17 cellular contexts compared by ENCODE assay signal in genomic region chr9:7239708-7240107, GRCh38.
DNase-seq lines count a peak whose midpoint lies in the region; ATAC-seq and TF ChIP-seq lines count a peak whose summit lies in the region.
"Had no signal": no experiment of that assay in that cellular context is flagged by ENCODE, and none has a peak within 500 bp of the region (broad histone marks: within the 10 kb centered on the region; RNA-seq: fewer than 3 reads in every experiment).

No MANE protein-coding gene starts in this region.

- peaks cover 7% of the 10 kb centered on the region for H3K27me3 Mint-ChIP-seq in WTC11 (ENCODE audit: low read depth)
- peaks cover 0 to 11% of the 10 kb centered on the region in 2 donors for H3K27me3 Mint-ChIP-seq in effector memory CD8-positive, alpha-beta T cell
- H3K27me3 Mint-ChIP-seq: CD8-positive, alpha-beta memory T cell had no signal

- no peaks in the 10 kb centered on the region for H3K27me3 ChIP-seq in mesendoderm (ENCODE audit: insufficient read depth, low read length, poor library complexity)
- H3K27me3 ChIP-seq: BLaER1 had no signal

- ATAC-seq in WTC11 = peak; percentile 43
- ATAC-seq in HG02970 (IDR thresholded peaks at IDR 0.05; ENCODE audit: low FRiP score, unreplicated experiment) = no peak
- no peak for ATAC-seq in effector memory CD8-positive, alpha-beta T cell (replicated peaks)
- ATAC-seq in HG02938 (IDR thresholded peaks at IDR 0.05; ENCODE audit: unreplicated experiment) = no peak
- ATAC-seq: HCT116, K562 had no signal

- peaks cover 12% of the 10 kb centered on the region; the same call in 1 of the 2 replicates for H3K36me3 Mint-ChIP-seq in WTC11
- no peaks in the 10 kb centered on the region for H3K36me3 Mint-ChIP-seq in effector memory CD8-positive, alpha-beta T cell (ENCODE audit: insufficient read depth)
- H3K36me3 Mint-ChIP-seq: CD8-positive, alpha-beta memory T cell had no signal

- POLR2A ChIA-PET in WTC11 (lab: Charles Lee) = no interaction called here

- no peak overlapping the region for H3K56ac ChIP-seq in mesendoderm (ENCODE audit: low read length)

- peaks cover 66% of the 10 kb centered on the region for H3K4me1 Mint-ChIP-seq in WTC11
- H3K4me1 Mint-ChIP-seq in effector memory CD8-positive, alpha-beta T cell (ENCODE audit: low read depth in 2 of 2) = no peaks in the 10 kb centered on the region
- H3K4me1 Mint-ChIP-seq: CD8-positive, alpha-beta memory T cell had no signal

- no peak overlapping the region for H3K4me3 ChIP-seq in mesendoderm (ENCODE audit: low read length)
- H3K4me3 ChIP-seq: BLaER1, K562 had no signal

- H3K79me2 ChIP-seq in mesendoderm (ENCODE audit: control insufficient read depth, insufficient read depth, low read length) = no peaks in the 10 kb centered on the region

- H2AK5ac ChIP-seq in mesendoderm (ENCODE audit: low read length) = no peak overlapping the region

- H2BK15ac ChIP-seq in mesendoderm (replicated peaks; ENCODE audit: low read depth) = no peak overlapping the region

- H3K27ac ChIP-seq in mesendoderm (ENCODE audit: low read depth, low read length) = no peak overlapping the region
- H3K27ac ChIP-seq: 22Rv1, BLaER1 had no signal

- CTCF ChIA-PET in WTC11 (lab: Charles Lee) = interaction anchor here (0.8 kb wide), 1 partner anchor 187 kb away, joined by 3 read pairs; no protein-coding TSS in a partner anchor

- no peak overlapping the region for H3K4me3 Mint-ChIP-seq in WTC11
- H3K4me3 Mint-ChIP-seq in effector memory CD8-positive, alpha-beta T cell = no peak overlapping the region
- H3K4me3 Mint-ChIP-seq: CD8-positive, alpha-beta memory T cell had no signal

- in situ Hi-C loops in ACHN (cut with HindIII; ENCODE audit: low pct_ligation_motif_present, low pct_unique_long_range_greater_than_20kb, low sequenced_read_pairs) = no loop called here

- H3K9me3 Mint-ChIP-seq in WTC11 = peaks cover 18% of the 10 kb centered on the region
- H3K9me3 Mint-ChIP-seq in effector memory CD8-positive, alpha-beta T cell = no peaks in the 10 kb centered on the region
- H3K9me3 Mint-ChIP-seq: CD8-positive, alpha-beta memory T cell had no signal

- WGBS in mesendoderm (ENCODE audit: extremely low coverage, insufficient coverage, low lambda C conversion rate) = no CpG with 5 or more reads among the region's 2 CpGs

- no peaks in the 10 kb centered on the region for H3K79me1 ChIP-seq in mesendoderm (ENCODE audit: low read length)

- no peak overlapping the region for H4K8ac ChIP-seq in mesendoderm (ENCODE audit: low read depth, low read length)

- peaks cover 3% of the 10 kb centered on the region for H3K4me1 ChIP-seq in mesendoderm (ENCODE audit: control insufficient read depth, low read depth, low read length)

- no peak overlapping the region for H3K4me2 ChIP-seq in mesendoderm (ENCODE audit: low read length)
- H3K4me2 ChIP-seq: BLaER1 had no signal

- DNase-seq in NCI-H82 (lab: John Stamatoyannopoulos, UW) = peak; percentile 2
- no peak for DNase-seq in NCI-H82 treated with DMSO at 0.1 percent for 48 hours (lab: John Stamatoyannopoulos, UW; ENCODE audit: unreplicated experiment)
- DNase-seq in WTC11 (ENCODE audit: low spot score) = no peak
- peak; percentile 31 for DNase-seq in mesendoderm
- DNase-seq in effector memory CD8-positive, alpha-beta T cell = no peak
- no peak for DNase-seq in ACHN
- DNase-seq: AML-193; Caco-2; CD8-positive, alpha-beta memory T cell; DND-41; GF-D8 had no signal

- no peak overlapping the region for H2BK5ac ChIP-seq in mesendoderm (ENCODE audit: low read length)

- H3K27ac Mint-ChIP-seq in WTC11 = peak overlapping the region; percentile 96
- no peak overlapping the region for H3K27ac Mint-ChIP-seq in effector memory CD8-positive, alpha-beta T cell
- H3K27ac Mint-ChIP-seq: CD8-positive, alpha-beta memory T cell had no signal

- no peak overlapping the region for H3K23ac ChIP-seq in mesendoderm (ENCODE audit: low read length)

- H3K9ac ChIP-seq in mesendoderm (ENCODE audit: low read length) = no peak overlapping the region
- H3K9ac ChIP-seq: BLaER1 had no signal

- H4K5ac ChIP-seq in mesendoderm (ENCODE audit: low read length) = no peak overlapping the region

- no peak for TF ChIP-seq CTCF in WTC11 (IDR thresholded peaks at IDR 0.05)

- H2BK120ac ChIP-seq in mesendoderm (ENCODE audit: low read depth, low read length) = no peak overlapping the region

- H3K18ac ChIP-seq in mesendoderm (ENCODE audit: low read length) = peak overlapping the region; percentile 56

- H3K36me3 ChIP-seq in mesendoderm (ENCODE audit: control insufficient read depth, insufficient read depth, low read length) = no peaks in the 10 kb centered on the region
- H3K36me3 ChIP-seq: BLaER1 had no signal

- no peak overlapping the region for H3K4ac ChIP-seq in mesendoderm (ENCODE audit: low read depth, low read length)

TF ChIP-seq in WTC11, 78 proteins besides CTCF, POLR2A, EP300 and RAD21:
- TF ChIP-seq ZBTB43 (CRISPR knock-in tag; IDR thresholded peaks at IDR 0.05) (no peak), ZNF416 (CRISPR knock-in tag; IDR thresholded peaks at IDR 0.05) (no peak), ZBTB21 (CRISPR knock-in tag; IDR thresholded peaks at IDR 0.05; ENCODE audit: borderline replicate concordance) (no peak)
- TF ChIP-seq, protein P1, sequence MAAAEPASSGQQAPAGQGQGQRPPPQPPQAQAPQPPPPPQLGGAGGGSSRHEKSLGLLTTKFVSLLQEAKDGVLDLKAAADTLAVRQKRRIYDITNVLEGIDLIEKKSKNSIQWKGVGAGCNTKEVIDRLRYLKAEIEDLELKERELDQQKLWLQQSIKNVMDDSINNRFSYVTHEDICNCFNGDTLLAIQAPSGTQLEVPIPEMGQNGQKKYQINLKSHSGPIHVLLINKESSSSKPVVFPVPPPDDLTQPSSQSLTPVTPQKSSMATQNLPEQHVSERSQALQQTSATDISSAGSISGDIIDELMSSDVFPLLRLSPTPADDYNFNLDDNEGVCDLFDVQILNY (CRISPR knock-in tag; IDR thresholded peaks at IDR 0.05) = no peak
- TF ChIP-seq, protein P2, sequence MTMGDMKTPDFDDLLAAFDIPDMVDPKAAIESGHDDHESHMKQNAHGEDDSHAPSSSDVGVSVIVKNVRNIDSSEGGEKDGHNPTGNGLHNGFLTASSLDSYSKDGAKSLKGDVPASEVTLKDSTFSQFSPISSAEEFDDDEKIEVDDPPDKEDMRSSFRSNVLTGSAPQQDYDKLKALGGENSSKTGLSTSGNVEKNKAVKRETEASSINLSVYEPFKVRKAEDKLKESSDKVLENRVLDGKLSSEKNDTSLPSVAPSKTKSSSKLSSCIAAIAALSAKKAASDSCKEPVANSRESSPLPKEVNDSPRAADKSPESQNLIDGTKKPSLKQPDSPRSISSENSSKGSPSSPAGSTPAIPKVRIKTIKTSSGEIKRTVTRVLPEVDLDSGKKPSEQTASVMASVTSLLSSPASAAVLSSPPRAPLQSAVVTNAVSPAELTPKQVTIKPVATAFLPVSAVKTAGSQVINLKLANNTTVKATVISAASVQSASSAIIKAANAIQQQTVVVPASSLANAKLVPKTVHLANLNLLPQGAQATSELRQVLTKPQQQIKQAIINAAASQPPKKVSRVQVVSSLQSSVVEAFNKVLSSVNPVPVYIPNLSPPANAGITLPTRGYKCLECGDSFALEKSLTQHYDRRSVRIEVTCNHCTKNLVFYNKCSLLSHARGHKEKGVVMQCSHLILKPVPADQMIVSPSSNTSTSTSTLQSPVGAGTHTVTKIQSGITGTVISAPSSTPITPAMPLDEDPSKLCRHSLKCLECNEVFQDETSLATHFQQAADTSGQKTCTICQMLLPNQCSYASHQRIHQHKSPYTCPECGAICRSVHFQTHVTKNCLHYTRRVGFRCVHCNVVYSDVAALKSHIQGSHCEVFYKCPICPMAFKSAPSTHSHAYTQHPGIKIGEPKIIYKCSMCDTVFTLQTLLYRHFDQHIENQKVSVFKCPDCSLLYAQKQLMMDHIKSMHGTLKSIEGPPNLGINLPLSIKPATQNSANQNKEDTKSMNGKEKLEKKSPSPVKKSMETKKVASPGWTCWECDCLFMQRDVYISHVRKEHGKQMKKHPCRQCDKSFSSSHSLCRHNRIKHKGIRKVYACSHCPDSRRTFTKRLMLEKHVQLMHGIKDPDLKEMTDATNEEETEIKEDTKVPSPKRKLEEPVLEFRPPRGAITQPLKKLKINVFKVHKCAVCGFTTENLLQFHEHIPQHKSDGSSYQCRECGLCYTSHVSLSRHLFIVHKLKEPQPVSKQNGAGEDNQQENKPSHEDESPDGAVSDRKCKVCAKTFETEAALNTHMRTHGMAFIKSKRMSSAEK (CRISPR knock-in tag; IDR thresholded peaks at IDR 0.05; ENCODE audit: borderline replicate concordance) = no peak
- TF ChIP-seq, protein P3, sequence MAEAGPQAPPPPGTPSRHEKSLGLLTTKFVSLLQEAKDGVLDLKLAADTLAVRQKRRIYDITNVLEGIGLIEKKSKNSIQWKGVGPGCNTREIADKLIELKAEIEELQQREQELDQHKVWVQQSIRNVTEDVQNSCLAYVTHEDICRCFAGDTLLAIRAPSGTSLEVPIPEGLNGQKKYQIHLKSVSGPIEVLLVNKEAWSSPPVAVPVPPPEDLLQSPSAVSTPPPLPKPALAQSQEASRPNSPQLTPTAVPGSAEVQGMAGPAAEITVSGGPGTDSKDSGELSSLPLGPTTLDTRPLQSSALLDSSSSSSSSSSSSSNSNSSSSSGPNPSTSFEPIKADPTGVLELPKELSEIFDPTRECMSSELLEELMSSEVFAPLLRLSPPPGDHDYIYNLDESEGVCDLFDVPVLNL (CRISPR knock-in tag; IDR thresholded peaks at IDR 0.05; ENCODE audit: borderline replicate concordance, low read depth) = no peak

Comparison
In these comparisons a context has a peak if more than half of its experiments do, and no peak if none do; other contexts are left out.
1. DNase-seq: peak in NCI-H82 (single experiment) and mesendoderm (single experiment); none in NCI-H82 treated with DMSO at 0.1 percent for 48 hours (single experiment), WTC11 (single experiment), effector memory CD8-positive, alpha-beta T cell (0 of 3) and ACHN (single experiment).